Comparison of ENCODE assay signal across 8 cellular contexts in the genomic region with DNA sequence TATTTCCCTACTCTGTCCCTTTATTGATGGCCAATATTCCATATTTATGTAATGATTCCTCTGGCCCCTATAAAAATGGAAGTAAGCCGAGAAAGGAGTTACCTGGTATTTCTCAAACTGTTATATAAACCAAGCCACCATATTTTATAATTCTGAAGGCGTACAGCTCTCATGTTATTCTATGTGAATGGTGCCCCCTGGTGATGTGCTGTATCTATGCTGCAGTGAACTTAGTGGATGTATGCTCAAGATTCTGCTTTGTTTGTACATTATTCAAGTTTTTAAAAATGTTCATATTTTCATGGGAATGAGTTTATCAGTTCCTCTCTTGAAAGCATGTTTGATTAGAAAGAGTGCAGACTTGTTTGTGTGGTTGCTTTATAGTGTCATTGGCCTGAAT.
DNase-seq lines count a peak whose midpoint lies in the region; ATAC-seq and TF ChIP-seq lines count a peak whose summit lies in the region.

No MANE protein-coding gene starts in this region.

- no peak overlapping the region for H3K4me3 Mint-ChIP-seq in stimulated activated naive B cell treated with anti-CD40 and anti-IgM and Interleukin-4, amounts not matched to agents 10 μg/mL and 1 μg/mL and 100 μg/mL, for 72 hours

- DNase-seq in D341Med (ENCODE audit: low spot score) (peak; percentile 27), LNCaP clone FGC (ENCODE audit: low read depth) (peak; percentile 10), anterior cingulate cortex (lab: John Stamatoyannopoulos, UW) (peak in 31 of 58 donors; percentile 1 to 59 (median 21)), kidney tubule cell (ENCODE audit: low spot score) (peak; percentile 64), epidermal melanocyte (ENCODE audit: insufficient read length, low spot score) (no peak), SIG-M5 treated with dmso at 0.1 percent for 504 hours (lab: John Stamatoyannopoulos, UW; ENCODE audit: unreplicated experiment) (no peak)
- DNase-seq in stimulated activated naive B cell treated with anti-CD40 and anti-IgM and Interleukin-4, amounts not matched to agents 10 μg/mL and 1 μg/mL and 100 μg/mL, for 72 hours, result no peak

- H3K27me3 Mint-ChIP-seq in stimulated activated naive B cell treated with anti-CD40 and anti-IgM and Interleukin-4, amounts not matched to agents 10 μg/mL and 1 μg/mL and 100 μg/mL, for 72 hours, result no peaks in the 10 kb centered on the region

- TF ChIP-seq CTCF in LNCaP clone FGC (IDR thresholded peaks at IDR 0.05; ENCODE audit: control insufficient read depth, extremely low read depth, insufficient read depth), result peak; percentile 75

- H3K4me1 Mint-ChIP-seq in stimulated activated naive B cell treated with anti-CD40 and anti-IgM and Interleukin-4, amounts not matched to agents 10 μg/mL and 1 μg/mL and 100 μg/mL, for 72 hours, result no peaks in the 10 kb centered on the region

- H3K36me3 Mint-ChIP-seq in stimulated activated naive B cell treated with anti-CD40 and anti-IgM and Interleukin-4, amounts not matched to agents 10 μg/mL and 1 μg/mL and 100 μg/mL, for 72 hours, result no peaks in the 10 kb centered on the region

- H3K27ac Mint-ChIP-seq in stimulated activated naive B cell treated with anti-CD40 and anti-IgM and Interleukin-4, amounts not matched to agents 10 μg/mL and 1 μg/mL and 100 μg/mL, for 72 hours, result no peak overlapping the region

- H3K9me3 Mint-ChIP-seq in stimulated activated naive B cell treated with anti-CD40 and anti-IgM and Interleukin-4, amounts not matched to agents 10 μg/mL and 1 μg/mL and 100 μg/mL, for 72 hours, result peaks cover 0 to 2% of the 10 kb centered on the region in 2 donors

- no peak for ATAC-seq in HG03571 (IDR thresholded peaks at IDR 0.05; ENCODE audit: unreplicated experiment)
- ATAC-seq in stimulated activated naive B cell treated with anti-CD40 and anti-IgM and Interleukin-4, amounts not matched to agents 10 μg/mL and 1 μg/mL and 100 μg/mL, for 72 hours (replicated peaks), result no peak

- H3K4me3 ChIP-seq in LNCaP clone FGC (ENCODE audit: low read depth, low read length), result no peak overlapping the region

Comparison
In these comparisons a context has a peak if more than half of its experiments do, and no peak if none do; other contexts are left out.
1. DNase-seq: peak in D341Med (single experiment), LNCaP clone FGC (single experiment), anterior cingulate cortex (31 of 58) and kidney tubule cell (single experiment); none in epidermal melanocyte (single experiment), stimulated activated naive B cell treated with anti-CD40 and anti-IgM and Interleukin-4, amounts not matched to agents 10 μg/mL and 1 μg/mL and 100 μg/mL, for 72 hours (single experiment) and SIG-M5 treated with dmso at 0.1 percent for 504 hours (single experiment).